20 cellular contexts compared by ENCODE assay signal in the genomic region with DNA sequence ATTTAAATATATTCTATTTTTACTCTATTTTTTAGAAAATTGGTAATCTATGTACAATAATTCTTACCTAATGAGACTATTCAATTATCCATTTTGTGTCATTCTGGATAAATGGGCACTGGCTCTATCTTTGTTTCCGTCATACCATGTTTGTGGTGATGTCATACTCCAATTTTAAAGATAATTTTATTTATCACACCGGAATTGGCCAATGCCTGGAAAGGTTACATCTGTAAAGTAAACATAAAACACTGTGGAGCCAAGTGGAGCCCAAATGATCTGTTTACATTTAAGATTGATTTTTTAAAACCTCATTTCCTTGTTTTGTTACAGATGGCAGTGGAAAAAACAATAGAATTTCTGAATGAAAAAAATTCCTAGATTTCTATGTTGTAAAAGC.
DNase-seq lines count a peak whose midpoint lies in the region; ATAC-seq lines count a peak whose summit lies in the region.
"Had no signal": no experiment of that assay in that cellular context is flagged by ENCODE, and none has a peak within 500 bp of the region (broad histone marks: within the 10 kb centered on the region; RNA-seq: fewer than 3 reads in every experiment).

No MANE protein-coding gene starts in this region.

- peak; percentile 18 for ATAC-seq in left colon
- ATAC-seq: K562 had no signal

- intact Hi-C loops in left colon (cut with DNase I, micrococcal nuclease): no loop called here

- DNase-seq in DMS153 (lab: John Stamatoyannopoulos, UW): peak; percentile 86
- DNase-seq in DMS53 treated with DMSO at 0.1 percent for 48 hours (lab: John Stamatoyannopoulos, UW; ENCODE audit: unreplicated experiment): peak; percentile 63
- peak; percentile 16 to 45 for DNase-seq in NCI-H2081 (lab: John Stamatoyannopoulos, UW)
- DNase-seq in left colon: no peak
- no peak for DNase-seq in glomerular visceral epithelial cell (ENCODE audit: extremely low spot score)
- no peak for DNase-seq in stimulated activated CD4-positive, alpha-beta T cell treated with anti-CD3 and anti-CD28 coated beads, Interleukin-15, amount 100 ng/mL, for 24 hours
- DNase-seq in NCI-H2107 treated with DMSO at 0.1 percent for 48 hours (lab: John Stamatoyannopoulos, UW; ENCODE audit: unreplicated experiment): no peak
- DNase-seq: C1 segment of cervical spinal cord; CD8-positive, alpha-beta memory T cell; GDM1; H7; NCI-H1105; NCI-H1694 treated with DMSO at 0.1 percent for 48 hours; NCI-H2227 treated with DMSO at 0.1 percent for 48 hours; NCI-H524 treated with DMSO at 0.1 percent for 48 hours; OCI-M1; Right ventricle myocardium superior; SW 1271; T-helper 2 cell had no signal

Comparison
In these comparisons a context has a peak if more than half of its experiments do, and no peak if none do; other contexts are left out.
1. DNase-seq: peak in DMS153 (single experiment), DMS53 treated with DMSO at 0.1 percent for 48 hours (single experiment) and NCI-H2081 (2 of 2); none in left colon (0 of 2), glomerular visceral epithelial cell (single experiment), stimulated activated CD4-positive, alpha-beta T cell treated with anti-CD3 and anti-CD28 coated beads, Interleukin-15, amount 100 ng/mL, for 24 hours (single experiment) and NCI-H2107 treated with DMSO at 0.1 percent for 48 hours (single experiment).